ENCODE assay signal across 15 cellular contexts in the genomic region with DNA sequence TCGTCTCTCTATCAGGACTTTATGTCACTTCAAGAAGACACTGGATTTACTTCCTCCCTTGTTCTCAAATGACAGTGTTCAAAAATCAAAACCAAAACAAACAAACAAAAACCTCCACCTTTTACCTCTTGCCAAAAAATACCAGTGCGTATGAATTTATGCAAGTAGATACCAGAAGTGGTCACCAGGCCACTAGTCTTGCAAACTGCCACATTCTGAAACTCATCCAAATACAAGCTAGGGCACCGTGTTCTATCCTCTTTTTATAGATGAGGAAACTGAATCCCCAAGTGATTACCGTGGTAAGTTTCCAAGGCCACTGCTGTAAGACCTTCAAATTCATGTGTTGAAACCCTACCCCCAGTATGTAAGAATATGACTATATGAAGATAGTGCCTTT.
"Had no signal": no experiment of that assay in that cellular context is flagged by ENCODE, and none has a peak within 500 bp of the region (broad histone marks: within the 10 kb centered on the region; RNA-seq: fewer than 3 reads in every experiment).

No MANE protein-coding gene starts in this region.

- H3K79me2 ChIP-seq: hepatocyte had no signal

- H3K4me1 ChIP-seq: uterus had no signal

- H3K4me2 ChIP-seq: hepatocyte had no signal

- DNase-seq: activated B cell treated with CpG ODN at 0.5 μM for 24 hours; activated CD4-positive, alpha-beta memory T cell treated with anti-CD3 and anti-CD28 coated beads, Interleukin-2, amount 10 ng/mL, durations not matched to agents 7 days and 5 days; activated CD4-positive, alpha-beta T cell treated with anti-CD3 and anti-CD28 coated beads for 4 hours; activated CD8-positive, alpha-beta memory T cell treated with anti-CD3 and anti-CD28 coated beads, Interleukin-2, amount 10 ng/mL, durations not matched to agents 7 days and 5 days; effector memory CD8-positive, alpha-beta T cell; foreskin fibroblast; left cardiac atrium; stimulated activated CD4-positive, alpha-beta T cell treated with anti-CD3 and anti-CD28 coated beads, Interleukin-15, amount 100 ng/mL, for 24 hours; stimulated activated CD4-positive, alpha-beta T cell treated with anti-CD3 and anti-CD28 coated beads, Interleukin-2, amount 100 ng/mL, for 48 hours; stimulated activated naive CD8-positive, alpha-beta T cell treated with anti-CD3 and anti-CD28 coated beads, Interleukin-15, amount 100 ng/mL, for 72 hours; transverse colon; uterus had no signal

- H3K36me3 ChIP-seq: suprapubic skin, transverse colon, uterus had no signal

- H3K27me3 ChIP-seq: hepatocyte, suprapubic skin, transverse colon, uterus had no signal

- H3K27ac ChIP-seq: hepatocyte, skin epidermis, suprapubic skin, transverse colon, uterus had no signal

- ATAC-seq: activated CD8-positive, alpha-beta memory T cell treated with anti-CD3 and anti-CD28 coated beads, Interleukin-2, amount 10 ng/mL, durations not matched to agents 7 days and 5 days; effector memory CD8-positive, alpha-beta T cell; stimulated activated naive CD8-positive, alpha-beta T cell treated with anti-CD3 and anti-CD28 coated beads, Interleukin-15, amount 100 ng/mL, for 72 hours had no signal

- H3K9me3 ChIP-seq: suprapubic skin, transverse colon, uterus had no signal

- H3K4me3 ChIP-seq: hepatocyte, skin epidermis, suprapubic skin, transverse colon, uterus had no signal

- H2AFZ ChIP-seq: hepatocyte had no signal
